Comparison of ENCODE assay signal across 21 cellular contexts in genomic region chr2:240260664-240261063, GRCh38.
DNase-seq lines count a peak whose midpoint lies in the region; ATAC-seq and TF ChIP-seq lines count a peak whose summit lies in the region.
"Had no signal": no experiment of that assay in that cellular context is flagged by ENCODE, and none has a peak within 500 bp of the region (broad histone marks: within the 10 kb centered on the region; RNA-seq: fewer than 3 reads in every experiment).

No MANE protein-coding gene starts in this region.

- H3K4me3 Mint-ChIP-seq in activated CD8-positive, alpha-beta T cell treated with anti-CD3 and anti-CD28 coated beads, Interleukin-2, amount 10 ng/mL, durations not matched to agents 7 days and 5 days = no peak overlapping the region
- H3K4me3 Mint-ChIP-seq in activated CD8-positive, alpha-beta T cell treated with anti-CD3 and anti-CD28 coated beads for 36 hours = no peak overlapping the region
- H3K4me3 Mint-ChIP-seq in mesothelial cell of epicardium = no peak overlapping the region
- H3K4me3 Mint-ChIP-seq in endothelial cell (ENCODE audit: unreplicated experiment) = no peak overlapping the region
- H3K4me3 Mint-ChIP-seq: CD4-positive, CD25-positive, alpha-beta regulatory T cell had no signal

- TF ChIP-seq POLR2A in adrenal gland (IDR thresholded peaks at IDR 0.05) (no peak), gastrocnemius medialis (IDR thresholded peaks at IDR 0.05) (no peak)

- ATAC-seq in activated CD8-positive, alpha-beta T cell treated with anti-CD3 and anti-CD28 coated beads, Interleukin-2, amount 10 ng/mL, durations not matched to agents 7 days and 5 days = no peak
- ATAC-seq in activated CD8-positive, alpha-beta T cell treated with anti-CD3 and anti-CD28 coated beads for 36 hours = no peak
- peak; percentile 23 to 79 for ATAC-seq in gastrocnemius medialis
- ATAC-seq: HepG2 had no signal

- H3K27ac ChIP-seq in adrenal gland (peak overlapping the region in 3 of 5 donors; percentile 89 to 98 (median 94)), gastrocnemius medialis (peak overlapping the region; percentile 86 to 98 (median 96))
- H3K27ac ChIP-seq: BLaER1, PC-9 had no signal

- peaks cover 4% of the 10 kb centered on the region for H3K9me3 Mint-ChIP-seq in activated CD8-positive, alpha-beta T cell treated with anti-CD3 and anti-CD28 coated beads, Interleukin-2, amount 10 ng/mL, durations not matched to agents 7 days and 5 days (ENCODE audit: insufficient read depth)
- H3K9me3 Mint-ChIP-seq in activated CD8-positive, alpha-beta T cell treated with anti-CD3 and anti-CD28 coated beads for 36 hours = peaks cover 12% of the 10 kb centered on the region
- H3K9me3 Mint-ChIP-seq in mesothelial cell of epicardium (peaks cover 40% of the 10 kb centered on the region), endothelial cell (ENCODE audit: unreplicated experiment) (peaks cover 15% of the 10 kb centered on the region)

- H3K4me1 ChIP-seq in adrenal gland (replicated peaks in 1 of 2) (peaks cover 21 to 27% of the 10 kb centered on the region in 2 donors), gastrocnemius medialis (peaks cover 41 to 51% of the 10 kb centered on the region in 2 donors)
- H3K4me1 ChIP-seq: BLaER1 had no signal

- no peak overlapping the region for H3K27ac Mint-ChIP-seq in activated CD8-positive, alpha-beta T cell treated with anti-CD3 and anti-CD28 coated beads, Interleukin-2, amount 10 ng/mL, durations not matched to agents 7 days and 5 days
- no peak overlapping the region for H3K27ac Mint-ChIP-seq in activated CD8-positive, alpha-beta T cell treated with anti-CD3 and anti-CD28 coated beads for 36 hours
- H3K27ac Mint-ChIP-seq in mesothelial cell of epicardium (peak overlapping the region; percentile 72), endothelial cell (ENCODE audit: unreplicated experiment) (no peak overlapping the region)
- H3K27ac Mint-ChIP-seq: CD4-positive, CD25-positive, alpha-beta regulatory T cell had no signal

- peak; percentile 6 for DNase-seq in activated CD8-positive, alpha-beta T cell treated with anti-CD3 and anti-CD28 coated beads, Interleukin-2, amount 10 ng/mL, durations not matched to agents 7 days and 5 days
- DNase-seq in activated CD8-positive, alpha-beta T cell treated with anti-CD3 and anti-CD28 coated beads for 36 hours = no peak
- no peak for DNase-seq in adrenal gland
- DNase-seq in mesothelial cell of epicardium (ENCODE audit: low spot score in 2 of 2, unreplicated experiment in 2 of 2) = no peak
- peak in 1 of 2 donors; percentile 60 for DNase-seq in gastrocnemius medialis
- no peak for DNase-seq in NCI-H146 (lab: John Stamatoyannopoulos, UW)
- no peak for DNase-seq in endothelial cell (ENCODE audit: low spot score)
- DNase-seq in activated naive CD4-positive, alpha-beta T cell (lab: John Stamatoyannopoulos, UW) = no peak
- DNase-seq: CD4-positive, CD25-positive, alpha-beta regulatory T cell; DMS153; Karpas-422; NCI-H1092; NCI-H1417 treated with DMSO at 0.1 percent for 48 hours; NCI-H187; NCI-H2081 treated with DMSO at 0.1 percent for 48 hours; NCI-H446; NCI-H524 treated with DMSO at 0.1 percent for 48 hours; SHP77 had no signal

- H3K9me3 ChIP-seq in adrenal gland (replicated peaks in 1 of 3) (peaks cover 0 to 3% (median 0%) of the 10 kb centered on the region in 3 donors), gastrocnemius medialis (no peaks in the 10 kb centered on the region)

- POLR2A ChIA-PET in activated CD8-positive, alpha-beta T cell treated with anti-CD3 and anti-CD28 coated beads, Interleukin-2, amount 10 ng/mL, durations not matched to agents 7 days and 5 days (lab: Charles Lee) = no interaction called here
- POLR2A ChIA-PET in activated CD8-positive, alpha-beta T cell treated with anti-CD3 and anti-CD28 coated beads for 36 hours (lab: Charles Lee) = no interaction called here

- no peaks in the 10 kb centered on the region for H3K27me3 ChIP-seq in adrenal gland
- no peaks in the 10 kb centered on the region for H3K27me3 ChIP-seq in gastrocnemius medialis
- H3K27me3 ChIP-seq: BLaER1 had no signal

- CTCF ChIA-PET in activated CD8-positive, alpha-beta T cell treated with anti-CD3 and anti-CD28 coated beads, Interleukin-2, amount 10 ng/mL, durations not matched to agents 7 days and 5 days (lab: Charles Lee) = no interaction called here
- CTCF ChIA-PET in activated CD8-positive, alpha-beta T cell treated with anti-CD3 and anti-CD28 coated beads for 36 hours (lab: Charles Lee) = no interaction called here

- no peaks in the 10 kb centered on the region for H3K36me3 ChIP-seq in adrenal gland (replicated peaks in 1 of 2)
- no peaks in the 10 kb centered on the region for H3K36me3 ChIP-seq in gastrocnemius medialis
- H3K36me3 ChIP-seq: BLaER1 had no signal

- H3K4me3 ChIP-seq in adrenal gland = no peak overlapping the region
- no peak overlapping the region for H3K4me3 ChIP-seq in gastrocnemius medialis
- H3K4me3 ChIP-seq: BLaER1, PC-9 had no signal

- WGBS in adrenal gland, 4 donors = 82 to 92% (median 87%) methylated on average over 3 to 4 of the region's 4 CpGs

- peaks cover 5% of the 10 kb centered on the region for H3K27me3 Mint-ChIP-seq in activated CD8-positive, alpha-beta T cell treated with anti-CD3 and anti-CD28 coated beads, Interleukin-2, amount 10 ng/mL, durations not matched to agents 7 days and 5 days (ENCODE audit: low read depth)
- H3K27me3 Mint-ChIP-seq in activated CD8-positive, alpha-beta T cell treated with anti-CD3 and anti-CD28 coated beads for 36 hours = no peaks in the 10 kb centered on the region
- H3K27me3 Mint-ChIP-seq in mesothelial cell of epicardium (ENCODE audit: low read depth) = no peaks in the 10 kb centered on the region
- peaks cover 6% of the 10 kb centered on the region for H3K27me3 Mint-ChIP-seq in endothelial cell (ENCODE audit: unreplicated experiment)

- intact Hi-C loops in activated CD8-positive, alpha-beta T cell treated with anti-CD3 and anti-CD28 coated beads for 36 hours (cut with micrococcal nuclease) = no loop called here
- intact Hi-C loops in adrenal gland (cut with DNase I) = no loop called here
- intact Hi-C loops in gastrocnemius medialis (cut with DNase I; ENCODE audit: low total_unique reads) = loop anchor here (1.0 to 2.0 kb wide), 2 partner anchors 27 to 108 kb away; no protein-coding TSS in a partner anchor

- no peaks in the 10 kb centered on the region for H3K36me3 Mint-ChIP-seq in activated CD8-positive, alpha-beta T cell treated with anti-CD3 and anti-CD28 coated beads, Interleukin-2, amount 10 ng/mL, durations not matched to agents 7 days and 5 days (ENCODE audit: low read depth)
- H3K36me3 Mint-ChIP-seq in activated CD8-positive, alpha-beta T cell treated with anti-CD3 and anti-CD28 coated beads for 36 hours (ENCODE audit: low read depth) = no peaks in the 10 kb centered on the region
- H3K36me3 Mint-ChIP-seq in mesothelial cell of epicardium (peaks cover 7% of the 10 kb centered on the region), endothelial cell (ENCODE audit: low read depth, unreplicated experiment) (peaks cover 19% of the 10 kb centered on the region)
- H3K36me3 Mint-ChIP-seq: CD4-positive, CD25-positive, alpha-beta regulatory T cell had no signal

- in situ Hi-C loops in gastrocnemius medialis (cut with MboI; ENCODE audit: low sequenced_read_pairs in 4 of 4) = no loop called here

- no peak for TF ChIP-seq CTCF in activated CD8-positive, alpha-beta T cell treated with anti-CD3 and anti-CD28 coated beads for 36 hours (IDR thresholded peaks at IDR 0.05)
- no peak for TF ChIP-seq CTCF in adrenal gland (IDR thresholded peaks at IDR 0.05)
- TF ChIP-seq CTCF in mesothelial cell of epicardium (IDR thresholded peaks at IDR 0.05; ENCODE audit: unreplicated experiment) = no peak
- TF ChIP-seq CTCF in gastrocnemius medialis (IDR thresholded peaks at IDR 0.05 in 4 of 5, conservative IDR thresholded peaks at IDR 0.05 in 1 of 5) = no peak
- no peak for TF ChIP-seq CTCF in endothelial cell (IDR thresholded peaks at IDR 0.05; ENCODE audit: unreplicated experiment)

- no peaks in the 10 kb centered on the region for H3K4me1 Mint-ChIP-seq in activated CD8-positive, alpha-beta T cell treated with anti-CD3 and anti-CD28 coated beads, Interleukin-2, amount 10 ng/mL, durations not matched to agents 7 days and 5 days (ENCODE audit: low read depth)
- H3K4me1 Mint-ChIP-seq in activated CD8-positive, alpha-beta T cell treated with anti-CD3 and anti-CD28 coated beads for 36 hours (ENCODE audit: low read depth) = no peaks in the 10 kb centered on the region
- H3K4me1 Mint-ChIP-seq in mesothelial cell of epicardium (peaks cover 31% of the 10 kb centered on the region), endothelial cell (ENCODE audit: unreplicated experiment) (no peaks in the 10 kb centered on the region)
- H3K4me1 Mint-ChIP-seq: CD4-positive, CD25-positive, alpha-beta regulatory T cell had no signal

Comparison
In these comparisons a context has a peak if more than half of its experiments do, and no peak if none do; other contexts are left out.
1. ATAC-seq: peak in gastrocnemius medialis (2 of 2); none in activated CD8-positive, alpha-beta T cell treated with anti-CD3 and anti-CD28 coated beads, Interleukin-2, amount 10 ng/mL, durations not matched to agents 7 days and 5 days (single experiment) and activated CD8-positive, alpha-beta T cell treated with anti-CD3 and anti-CD28 coated beads for 36 hours (single experiment).